In genomic region chr10:121404611-121405010, GRCh38 we compare ENCODE assay signal across 21 cellular contexts.
A peak's percentile ranks its signal among the peaks of the same experiment; 100 is the strongest.
DNase-seq lines count a peak whose midpoint lies in the region; ATAC-seq and TF ChIP-seq lines count a peak whose summit lies in the region.
"Had no signal": no experiment of that assay in that cellular context is flagged by ENCODE, and none has a peak within 500 bp of the region (broad histone marks: within the 10 kb centered on the region; RNA-seq: fewer than 3 reads in every experiment).

No MANE protein-coding gene starts in this region.

- ATAC-seq in body of pancreas: no peak
- no peak for ATAC-seq in GM21515 (IDR thresholded peaks at IDR 0.05; ENCODE audit: unreplicated experiment)
- ATAC-seq: A549 had no signal

- H3K4me1 Mint-ChIP-seq in progenitor cell of endocrine pancreas (ENCODE audit: low read depth): peaks cover 28% of the 10 kb centered on the region
- H3K4me1 Mint-ChIP-seq: CD14-positive monocyte; CD8-positive, alpha-beta memory T cell had no signal

- no peak overlapping the region for H3K4me3 Mint-ChIP-seq in progenitor cell of endocrine pancreas (ENCODE audit: low read depth)
- H3K4me3 Mint-ChIP-seq: CD14-positive monocyte; CD4-positive, alpha-beta T cell; CD8-positive, alpha-beta memory T cell; HFFc6 had no signal

- H3K9ac ChIP-seq in colonic mucosa (ENCODE audit: low read depth in 2 of 2, low read length in 2 of 2): no peak overlapping the region
- H3K9ac ChIP-seq: BLaER1 treated with 17β-estradiol and CSF1 and Interleukin-3, amounts not matched to agents 10 nM and 100 nM had no signal

- TF ChIP-seq CTCF in body of pancreas (IDR thresholded peaks at IDR 0.05) (no peak), progenitor cell of endocrine pancreas (IDR thresholded peaks at IDR 0.05; ENCODE audit: unreplicated experiment) (no peak), colonic mucosa (IDR thresholded peaks at IDR 0.05) (no peak)

- intact Hi-C loops in body of pancreas (cut with DNase I): no loop called here
- intact Hi-C loops in colonic mucosa (cut with DNase I): no loop called here

- no peak for TF ChIP-seq POLR2A in body of pancreas (IDR thresholded peaks at IDR 0.05)

- H3K27ac Mint-ChIP-seq in progenitor cell of endocrine pancreas: peak overlapping the region; percentile 41
- H3K27ac Mint-ChIP-seq: CD14-positive monocyte; CD4-positive, alpha-beta T cell; CD8-positive, alpha-beta memory T cell; HFFc6 had no signal

- H3K36me3 Mint-ChIP-seq in progenitor cell of endocrine pancreas (ENCODE audit: insufficient read depth): no peaks in the 10 kb centered on the region
- H3K36me3 Mint-ChIP-seq: CD14-positive monocyte; CD8-positive, alpha-beta memory T cell had no signal

- H3K27me3 ChIP-seq in body of pancreas (no peaks in the 10 kb centered on the region), colonic mucosa (no peaks in the 10 kb centered on the region)
- H3K27me3 ChIP-seq: BE2C; BLaER1 treated with 17β-estradiol and CSF1 and Interleukin-3, amounts not matched to agents 10 nM and 100 nM had no signal

- H3K9me3 ChIP-seq in body of pancreas (no peaks in the 10 kb centered on the region), colonic mucosa (no peaks in the 10 kb centered on the region)
- H3K9me3 ChIP-seq: A549, BE2C, HAP-1 had no signal

- 79 to 82% methylated on average over 4 of the region's 4 CpGs for WGBS in body of pancreas, 2 donors

- H3K36me3 ChIP-seq in body of pancreas (replicated peaks in 1 of 2; ENCODE audit: insufficient read depth in 1 of 2, low read depth in 2 of 2) (no peaks in the 10 kb centered on the region), colonic mucosa (no peaks in the 10 kb centered on the region)
- H3K36me3 ChIP-seq: BE2C; BLaER1 treated with 17β-estradiol and CSF1 and Interleukin-3, amounts not matched to agents 10 nM and 100 nM; HAP-1 had no signal

- peak; percentile 82 for DNase-seq in DMS 273 (lab: John Stamatoyannopoulos, UW; ENCODE audit: unreplicated experiment)
- DNase-seq in DMS79 (lab: John Stamatoyannopoulos, UW): peak; percentile 8
- no peak for DNase-seq in body of pancreas
- no peak for DNase-seq in progenitor cell of endocrine pancreas (ENCODE audit: low spot score, unreplicated experiment)
- no peak for DNase-seq in colonic mucosa
- DNase-seq in HPDE6-E6E7 (ENCODE audit: extremely low spot score): no peak
- DNase-seq: 8988T; ACHN; AML-193; BE2C; CD4-positive, alpha-beta T cell; CD8-positive, alpha-beta memory T cell; DMS153; GF-D8; GOT3; HFFc6 had no signal

- H3K27ac ChIP-seq in body of pancreas (peak overlapping the region in 3 of 4 donors; percentile 72 to 75 (median 73)), colonic mucosa (no peak overlapping the region)
- H3K27ac ChIP-seq: A549; BLaER1 treated with 17β-estradiol and CSF1 and Interleukin-3, amounts not matched to agents 10 nM and 100 nM had no signal

- H3K27me3 Mint-ChIP-seq in progenitor cell of endocrine pancreas: no peaks in the 10 kb centered on the region
- H3K27me3 Mint-ChIP-seq: CD4-positive, alpha-beta T cell; CD8-positive, alpha-beta memory T cell had no signal

- H3K4me3 ChIP-seq in body of pancreas (no peak overlapping the region), colonic mucosa (no peak overlapping the region)
- H3K4me3 ChIP-seq: A549; BLaER1 treated with 17β-estradiol and CSF1 and Interleukin-3, amounts not matched to agents 10 nM and 100 nM; HAP-1 had no signal

- H3K4me1 ChIP-seq in body of pancreas (peaks cover 38% of the 10 kb centered on the region), colonic mucosa (no peaks in the 10 kb centered on the region)
- H3K4me1 ChIP-seq: A549; BE2C; BLaER1 treated with 17β-estradiol and CSF1 and Interleukin-3, amounts not matched to agents 10 nM and 100 nM; HAP-1 had no signal

- H3K9me3 Mint-ChIP-seq in progenitor cell of endocrine pancreas (ENCODE audit: low read depth): peaks cover 2% of the 10 kb centered on the region
- H3K9me3 Mint-ChIP-seq: CD4-positive, alpha-beta T cell had no signal

Comparison
In these comparisons a context has a peak if more than half of its experiments do, and no peak if none do; other contexts are left out.
1. DNase-seq: peak in DMS 273 (single experiment) and DMS79 (single experiment); none in body of pancreas (0 of 4), progenitor cell of endocrine pancreas (single experiment), colonic mucosa (single experiment) and HPDE6-E6E7 (single experiment).